In genomic region chr18:50819027-50819726, GRCh38 we compare ENCODE assay signal across 9 cellular contexts. TPM values are rescaled to one million over a fixed set of nuclear protein-coding genes. Genes with fewer than 3 reads are reported as not detected.
DNase-seq lines count a peak whose midpoint lies in the region; ATAC-seq and TF ChIP-seq lines count a peak whose summit lies in the region.
"Had no signal": no experiment of that assay in that cellular context is flagged by ENCODE, and none has a peak within 500 bp of the region (broad histone marks: within the 10 kb centered on the region; RNA-seq: fewer than 3 reads in every experiment).

No MANE protein-coding gene starts in this region.

- H3K9me3 ChIP-seq in endocrine pancreas (ENCODE audit: control insufficient read depth, low read length) (no peaks in the 10 kb centered on the region), mucosa of descending colon (no peaks in the 10 kb centered on the region)
- H3K9me3 ChIP-seq: SJSA1 had no signal

- DNase-seq in GM06990 (ENCODE audit: extremely low read depth, insufficient read length), result no peak
- peak; percentile 63 for DNase-seq in NCI-H526 treated with DMSO at 0.1 percent for 48 hours (lab: John Stamatoyannopoulos, UW)
- peak; percentile 60 to 70 (median 62) for DNase-seq in mucosa of descending colon
- no peak for DNase-seq in NCI-H446 treated with DMSO at 0.1 percent for 48 hours (lab: John Stamatoyannopoulos, UW)
- no peak for DNase-seq in activated gamma-delta T cell treated with Interleukin-2 at 50 U/mL for 16 hours
- DNase-seq in lower leg skin (ENCODE audit: low spot score in 2 of 2), result no peak

- ATAC-seq in mucosa of descending colon, result peak; percentile 72
- no peak for ATAC-seq in GM21447 (IDR thresholded peaks at IDR 0.05; ENCODE audit: unreplicated experiment)

- WGBS in lower leg skin, 2 donors, result 17 to 19% methylated on average over 16 of the region's 16 CpGs

- H3K27me3 ChIP-seq in GM06990 (replicated peaks; ENCODE audit: control insufficient read depth, insufficient read depth, low read length), result no peaks in the 10 kb centered on the region
- H3K27me3 ChIP-seq in endocrine pancreas (ENCODE audit: control insufficient read depth, insufficient read depth, low read length), result no peaks in the 10 kb centered on the region

- intact Hi-C loops in mucosa of descending colon (cut with DNase I, micrococcal nuclease) (loop anchor here in 1 of 2 donors (5.0 kb wide), 1 partner anchor 233 kb away; no protein-coding TSS in a partner anchor), lower leg skin (cut with DNase I; ENCODE audit: low total_unique reads) (no loop called here)

- TF ChIP-seq POLR2A in lower leg skin (IDR thresholded peaks at IDR 0.05), result no peak

- no peak overlapping the region for H3K9ac ChIP-seq in endocrine pancreas (ENCODE audit: control insufficient read depth, insufficient read depth, low read length)

- H3K4me3 ChIP-seq in GM06990 (replicated peaks; ENCODE audit: low read depth, low read length), result no peak overlapping the region
- H3K4me3 ChIP-seq in endocrine pancreas (ENCODE audit: control insufficient read depth, insufficient read depth, low read length), result peak overlapping the region; percentile 70
- no peak overlapping the region for H3K4me3 ChIP-seq in mucosa of descending colon
- H3K4me3 ChIP-seq in lower leg skin (ENCODE audit: low read depth, poor library complexity, severe bottlenecking), result no peak overlapping the region
- H3K4me3 ChIP-seq: SJSA1 had no signal

- peak; percentile 3 for TF ChIP-seq CTCF in GM06990 (IDR thresholded peaks at IDR 0.05; ENCODE audit: insufficient read depth, low read length, poor library complexity, severe bottlenecking)
- TF ChIP-seq CTCF in mucosa of descending colon (IDR thresholded peaks at IDR 0.05), result no peak
- TF ChIP-seq CTCF in lower leg skin (IDR thresholded peaks at IDR 0.05), result no peak

- no peaks in the 10 kb centered on the region for H3K36me3 ChIP-seq in GM06990 (ENCODE audit: control insufficient read depth, insufficient read depth, low read length)
- H3K36me3 ChIP-seq in endocrine pancreas (ENCODE audit: control insufficient read depth, insufficient read depth, low read length), result no peaks in the 10 kb centered on the region
- H3K36me3 ChIP-seq in mucosa of descending colon (ENCODE audit: low read depth), result no peaks in the 10 kb centered on the region
- H3K36me3 ChIP-seq: SJSA1 had no signal

- H3K4me1 ChIP-seq in endocrine pancreas (ENCODE audit: control insufficient read depth, insufficient read depth, low read length) (peaks cover 6% of the 10 kb centered on the region), mucosa of descending colon (ENCODE audit: low read depth) (peaks cover 16% of the 10 kb centered on the region)

RNA-seq across cellular contexts. Expression of gene MRO, which starts 0.6 kb away (rescaled TPM):
- under 1 TPM; 0.23 to 0.48 (median 0.28) TPM for total RNA-seq in mucosa of descending colon
- under 1 TPM in 1 of 4 donors, not detected in 3; 0.10 TPM for total RNA-seq in lower leg skin

RNA-seq across cellular contexts. Expression of gene ME2, which starts 59.7 kb away (rescaled TPM):
- total RNA-seq in mucosa of descending colon, result 10 to 100 TPM; 64.2 to 85.2 (median 74.6) TPM
- 10 to 100 TPM; 10.4 to 25.5 (median 21.4) TPM for total RNA-seq in lower leg skin

Comparison
In these comparisons a context has a peak if more than half of its experiments do, and no peak if none do; other contexts are left out.
1. DNase-seq: peak in NCI-H526 treated with DMSO at 0.1 percent for 48 hours (single experiment) and mucosa of descending colon (3 of 3); none in GM06990 (single experiment), NCI-H446 treated with DMSO at 0.1 percent for 48 hours (single experiment), activated gamma-delta T cell treated with Interleukin-2 at 50 U/mL for 16 hours (single experiment) and lower leg skin (0 of 2).